In the genomic region with DNA sequence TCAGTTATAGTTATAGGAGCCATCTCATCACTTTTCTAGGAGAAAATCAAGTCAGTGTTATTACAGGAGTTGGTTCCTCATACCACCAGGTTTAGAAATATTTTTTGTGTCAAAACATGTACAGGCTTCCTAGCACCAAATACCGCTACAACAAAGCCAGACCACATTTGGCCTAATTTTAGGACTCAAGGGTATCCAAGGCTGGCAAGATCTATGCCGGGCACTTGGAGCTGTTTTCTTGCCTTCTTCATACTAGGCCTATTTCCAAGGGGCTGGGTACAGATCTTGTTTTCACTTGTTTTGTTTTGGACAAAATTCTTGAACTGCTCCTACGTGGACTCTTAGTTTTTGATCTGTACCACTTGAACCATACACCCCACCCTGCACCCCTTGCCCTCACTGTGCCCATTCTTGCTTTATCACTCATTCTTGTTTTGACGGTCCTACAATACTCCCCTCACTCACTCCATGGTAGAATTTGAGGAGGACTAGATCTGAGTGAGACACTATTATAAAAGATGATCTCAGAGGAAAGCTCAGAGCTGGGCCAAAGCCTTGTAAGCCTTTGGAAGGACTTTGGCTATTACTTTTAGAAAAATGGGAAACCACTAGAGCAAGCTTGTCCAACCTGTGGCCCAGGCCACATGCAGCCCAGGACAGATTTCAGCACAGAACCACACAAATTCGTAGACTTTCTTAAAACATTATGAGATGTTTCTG, we compare ENCODE assay signal across 25 cellular contexts. TPM values are rescaled to one million over a fixed set of nuclear protein-coding genes. Genes with fewer than 3 reads are reported as not detected.
A peak's percentile ranks its signal among the peaks of the same experiment; 100 is the strongest.
DNase-seq lines count a peak whose midpoint lies in the region; ATAC-seq and TF ChIP-seq lines count a peak whose summit lies in the region.
"Had no signal": no experiment of that assay in that cellular context is flagged by ENCODE, and none has a peak within 500 bp of the region (broad histone marks: within the 10 kb centered on the region; RNA-seq: fewer than 3 reads in every experiment).

No MANE protein-coding gene starts in this region.

- intact Hi-C loops in right lobe of liver (cut with DNase I) = no loop called here

- no peaks in the 10 kb centered on the region for H3K9me3 ChIP-seq in subcutaneous abdominal adipose tissue (ENCODE audit: control insufficient read depth in 5 of 5, low read length in 5 of 5)
- H3K9me3 ChIP-seq in right lobe of liver = no peaks in the 10 kb centered on the region
- H3K9me3 ChIP-seq: esophagus squamous epithelium, sigmoid colon had no signal

- H3K36me3 ChIP-seq in subcutaneous abdominal adipose tissue (ENCODE audit: control insufficient read depth in 5 of 5, insufficient read depth in 5 of 5, low read length in 5 of 5) (peaks cover 0 to 3% (median 0%) of the 10 kb centered on the region in 5 donors), right lobe of liver (no peaks in the 10 kb centered on the region)
- H3K36me3 ChIP-seq: esophagus squamous epithelium had no signal

- H3K9ac ChIP-seq in subcutaneous abdominal adipose tissue (ENCODE audit: low read length in 5 of 5) = peak overlapping the region in 1 of 5 donors; percentile 17
- H3K9ac ChIP-seq: GM23248 had no signal

- no peak for TF ChIP-seq POLR2A in right lobe of liver (IDR thresholded peaks at IDR 0.05)

- H3K27me3 ChIP-seq in subcutaneous abdominal adipose tissue (ENCODE audit: control insufficient read depth in 5 of 5, insufficient read depth in 4 of 5, low read length in 5 of 5) (no peaks in the 10 kb centered on the region), right lobe of liver (no peaks in the 10 kb centered on the region)
- H3K27me3 ChIP-seq: esophagus squamous epithelium, sigmoid colon had no signal

- TF ChIP-seq CTCF in GM13977 (IDR thresholded peaks at IDR 0.05; ENCODE audit: extremely low read depth, insufficient read depth, missing control alignments) (peak; percentile 13), right lobe of liver (IDR thresholded peaks at IDR 0.05) (no peak)

- H3K4me1 ChIP-seq in subcutaneous abdominal adipose tissue (ENCODE audit: control insufficient read depth in 5 of 5, insufficient read depth in 5 of 5, low read length in 5 of 5) = peaks cover 0 to 32% (median 21%) of the 10 kb centered on the region in 5 donors
- no peaks in the 10 kb centered on the region for H3K4me1 ChIP-seq in right lobe of liver
- H3K4me1 ChIP-seq: sigmoid colon had no signal

- ATAC-seq in right lobe of liver = no peak
- ATAC-seq: activated naive CD8-positive, alpha-beta T cell treated with anti-CD3 and anti-CD28 coated beads, Interleukin-2, amount 50 U/mL, for 24 hours; CD8-positive, alpha-beta T cell; stimulated activated memory B cell treated with anti-CD40 and anti-IgM and Interleukin-4, amounts not matched to agents 10 μg/mL and 1 μg/mL and 100 μg/mL, for 72 hours had no signal

- WGBS in right lobe of liver (ENCODE audit: insufficient coverage, low coverage, low lambda C conversion rate, missing lambda C conversion rate) = 69% methylated on average over 4 of the region's 5 CpGs

- H3K4me3 ChIP-seq in subcutaneous abdominal adipose tissue (ENCODE audit: low read depth in 1 of 5, low read length in 5 of 5) (peak overlapping the region in 1 of 5 donors; percentile 19), right lobe of liver (no peak overlapping the region)
- H3K4me3 ChIP-seq: esophagus squamous epithelium, GM23248, PC-9, sigmoid colon had no signal

- in situ Hi-C loops in GM13977 (cut with MboI; ENCODE audit: low pct_unique_long_range_greater_than_20kb, low sequenced_read_pairs, unreplicated experiment) = no loop called here
- in situ Hi-C loops in KBM-7 (cut with MboI; ENCODE audit: low pct_unique_long_range_greater_than_20kb, low sequenced_read_pairs) = no loop called here

- DNase-seq in GM13977 (ENCODE audit: low spot score) (no peak), medulla oblongata (ENCODE audit: extremely low spot score) (peak; percentile 48), islet precursor cell (no peak), KBM-7 (no peak), right lobe of liver (no peak), NCI-H774 (lab: John Stamatoyannopoulos, UW) (no peak)
- DNase-seq: activated CD4-positive, alpha-beta T cell treated with anti-CD3 and anti-CD28 coated beads, Interleukin-2, amount 10 ng/mL, durations not matched to agents 7 days and 5 days; activated gamma-delta T cell treated with Interleukin-2 at 50 U/mL for 16 hours; activated naive CD8-positive, alpha-beta T cell treated with anti-CD3 and anti-CD28 coated beads, Interleukin-2, amount 50 U/mL, for 24 hours; activated T-cell treated with anti-CD3 and anti-CD28 coated beads, Interleukin-2, amount 50 U/mL, for 24 hours; CD8-positive, alpha-beta T cell; DMS 273 treated with DMSO at 0.1 percent for 48 hours; esophagus squamous epithelium; immature natural killer cell; PC-9; posterior cingulate gyrus; SHP77; sigmoid colon; stimulated activated CD4-positive, alpha-beta T cell treated with anti-CD3 and anti-CD28 coated beads, Interleukin-4, amount 100 ng/mL, for 4 hours; T1000 had no signal

- H3K27ac ChIP-seq in angular gyrus (ENCODE audit: low read depth, low read length) (peak overlapping the region; percentile 91), subcutaneous abdominal adipose tissue (ENCODE audit: low read depth, low read length) (peak overlapping the region; percentile 77), right lobe of liver (no peak overlapping the region)
- H3K27ac ChIP-seq: GM23248, HL-60, PC-9, sigmoid colon had no signal

RNA-seq across cellular contexts. Expression of a gene that starts 17.7 kb away (rescaled TPM):
- total RNA-seq in right lobe of liver = 1 to 10 TPM; 1.3 to 6.7 (median 2.1) TPM
- total RNA-seq: activated CD4-positive, alpha-beta T cell treated with anti-CD3 and anti-CD28 coated beads, Interleukin-2, amount 10 ng/mL, durations not matched to agents 7 days and 5 days; CD8-positive, alpha-beta T cell had no signal

RNA-seq across cellular contexts. Expression of a gene that starts 19.8 kb away (rescaled TPM):
- total RNA-seq in right lobe of liver = 1 to 10 TPM; 2.7 to 7.0 (median 4.1) TPM
- total RNA-seq: activated CD4-positive, alpha-beta T cell treated with anti-CD3 and anti-CD28 coated beads, Interleukin-2, amount 10 ng/mL, durations not matched to agents 7 days and 5 days; CD8-positive, alpha-beta T cell had no signal

Comparison
In these comparisons a context has a peak if more than half of its experiments do, and no peak if none do; other contexts are left out.
1. H3K27ac ChIP-seq: peak in angular gyrus (single experiment) and subcutaneous abdominal adipose tissue (single experiment); none in right lobe of liver (0 of 3).